ENCODE assay signal across 8 cellular contexts in genomic region chr19:4328243-4328990, GRCh38. TPM values are rescaled to one million over a fixed set of nuclear protein-coding genes. Genes with fewer than 3 reads are reported as not detected.
DNase-seq lines count a peak whose midpoint lies in the region; ATAC-seq, FAIRE-seq and TF ChIP-seq lines count a peak whose summit lies in the region.

No MANE protein-coding gene starts in this region.

- 1% methylated on average over 18 of the region's 49 CpGs; no CpG with 5 or more reads in 1 of the 2 experiments for WGBS in H1 (ENCODE audit: extremely low coverage in 1 of 2, insufficient coverage in 1 of 2, insufficient read length in 1 of 2, insufficient replicate concordance in 2 of 2, low coverage in 1 of 2, low lambda C conversion rate in 2 of 2, missing lambda C conversion rate in 1 of 2), 2 experiments

- no peaks in the 10 kb centered on the region for H3K79me1 ChIP-seq in H1 (ENCODE audit: low read depth, low read length)

- H3K36me3 ChIP-seq in H1 (ENCODE audit: control insufficient read depth in 2 of 4, insufficient read depth in 4 of 4, low read length in 3 of 4): peaks cover 0 to 5% (median 0%) of the 10 kb centered on the region in 4 experiments; a peak in 2 of 8 replicates

- H3K4me2 ChIP-seq in H1 (ENCODE audit: insufficient read depth in 1 of 2, low read depth in 2 of 2, low read length in 2 of 2): peak overlapping the region; percentile 88 to 95

- H4K5ac ChIP-seq in H1 (ENCODE audit: insufficient read length, low read depth, low read length): peak overlapping the region; percentile 97

- no peak overlapping the region for H2BK20ac ChIP-seq in H1 (ENCODE audit: low read length)

- peak overlapping the region; percentile 45; the same call in 1 of the 2 replicates for H4K8ac ChIP-seq in H1 (ENCODE audit: extremely low read depth, insufficient read depth, low read length)

- H2BK12ac ChIP-seq in H1 (ENCODE audit: low read depth, low read length): no peak overlapping the region

- FAIRE-seq in GM12891 (lab: Jason Lieb, UNC) (peak; percentile 97), H1 (lab: Jason Lieb, UNC) (no peak)

- H4K20me1 ChIP-seq in H1 (replicated peaks in 1 of 2; ENCODE audit: control insufficient read depth in 1 of 2, insufficient read depth in 2 of 2, low read length in 2 of 2): peaks cover 4 to 15% of the 10 kb centered on the region in 2 experiments

- no peaks in the 10 kb centered on the region for H3K79me2 ChIP-seq in H1 (ENCODE audit: control insufficient read depth in 1 of 2, insufficient read depth in 2 of 2, low read length in 2 of 2)

- peaks cover 12% of the 10 kb centered on the region; the same call in 1 of the 2 replicates for H3K23me2 ChIP-seq in H1 (ENCODE audit: low read depth, low read length)

- H3K27me3 ChIP-seq in H1 (replicated peaks in 1 of 4; ENCODE audit: control insufficient read depth in 3 of 4, extremely low read depth in 1 of 4, insufficient read depth in 3 of 4, low read length in 3 of 4): no peaks in the 10 kb centered on the region; a peak in 1 of 7 replicates

- TF ChIP-seq RAD21 in H1 (IDR thresholded peaks at IDR 0.05 in 1 of 2, conservative IDR thresholded peaks at IDR 0.05 in 1 of 2; ENCODE audit: low read depth in 2 of 2, low read length in 2 of 2): no peak

- H3K9me3 Mint-ChIP-seq in mesothelial cell of epicardium: no peaks in the 10 kb centered on the region

- H3K4me1 ChIP-seq in H1 (replicated peaks in 1 of 4; ENCODE audit: control insufficient read depth in 3 of 4, insufficient read depth in 4 of 4, low read length in 3 of 4): peaks cover 0 to 6% (median 3%) of the 10 kb centered on the region in 4 experiments; a peak in 5 of 7 replicates

- H3K18ac ChIP-seq in H1 (ENCODE audit: extremely low read depth, low read length): peak overlapping the region; percentile 87; the same call in 1 of the 2 replicates

- H3K4ac ChIP-seq in H1 (replicated peaks; ENCODE audit: insufficient read length, low read depth, low read length): no peak overlapping the region

- H2BK5ac ChIP-seq in H1 (ENCODE audit: low read depth, low read length): no peak overlapping the region; the same call in 1 of the 2 replicates

- no peak overlapping the region for H2BK15ac ChIP-seq in H1 (ENCODE audit: low read length)

- POLR2A ChIA-PET in H1 (lab: Charles Lee; ENCODE audit: partially characterized antibody): interaction anchor here (0.6 to 1.4 kb wide), 8 partner anchors 10 to 137 kb away, joined by 3 to 7 read pairs (median 3); partner anchors contain the start of genes FSD1, MPND and STAP2

- no peak overlapping the region for H3K23ac ChIP-seq in H1 (ENCODE audit: insufficient read length)

- H3K4me3 Mint-ChIP-seq in mesothelial cell of epicardium: peak overlapping the region; percentile 70

- peak overlapping the region; percentile 35; the same call in 1 of the 2 replicates for H2AFZ ChIP-seq in H1 (ENCODE audit: low read length)

- H3K4me1 Mint-ChIP-seq in mesothelial cell of epicardium: peaks cover 18% of the 10 kb centered on the region

- TF ChIP-seq CTCF in H1 (IDR thresholded peaks at IDR 0.05; ENCODE audit: control extremely low read depth in 1 of 3, insufficient read depth in 1 of 3, low read depth in 1 of 3, low read length in 3 of 3) (no peak), mesothelial cell of epicardium (IDR thresholded peaks at IDR 0.05; ENCODE audit: unreplicated experiment) (no peak)

- H2BK120ac ChIP-seq in H1 (replicated peaks; ENCODE audit: low read depth, low read length): no peak overlapping the region

- H3K4me3 ChIP-seq in H1 (ENCODE audit: extremely low read depth in 1 of 4, insufficient read depth in 2 of 4, low read depth in 3 of 4, low read length in 4 of 4): peak overlapping the region; percentile 70 to 80 (median 74)

- DNase-seq in GM12891 (ENCODE audit: insufficient read length, low spot score) (peak; percentile 94), NCI-H2227 treated with DMSO at 0.1 percent for 48 hours (lab: John Stamatoyannopoulos, UW) (peak; percentile 99), H1 (ENCODE audit: low read depth in 1 of 2, low spot score in 2 of 2) (peak; percentile 93 to 97), mesothelial cell of epicardium (ENCODE audit: low spot score in 2 of 2, unreplicated experiment in 2 of 2) (peak; percentile 96 to 98), LoVo (ENCODE audit: low spot score) (no peak)
- DNase-seq in activated CD8-positive, alpha-beta memory T cell treated with anti-CD3 and anti-CD28 coated beads for 24 hours: peak; percentile 98
- peak; percentile 97 for DNase-seq in stimulated activated CD8-positive, alpha-beta memory T cell treated with anti-CD3 and anti-CD28 coated beads, Interleukin-15, amount 100 ng/mL, for 1 hour (ENCODE audit: low read depth)

- peaks cover 9% of the 10 kb centered on the region for H3K36me3 Mint-ChIP-seq in mesothelial cell of epicardium

- H3K27ac ChIP-seq in H1 (ENCODE audit: low read depth, low read length): peak overlapping the region; percentile 60; the same call in 1 of the 2 replicates

- peak overlapping the region; percentile 44 for H4K91ac ChIP-seq in H1 (replicated peaks; ENCODE audit: insufficient read length, low read length)

- H3K56ac ChIP-seq in H1 (replicated peaks; ENCODE audit: insufficient read length, low read depth, low read length): peak overlapping the region; percentile 97

- CTCF ChIA-PET in H1 (lab: Charles Lee; ENCODE audit: partially characterized antibody): interaction anchor here (0.6 to 1.3 kb wide), 6 partner anchors 13 to 61 kb away, joined by 3 to 8 read pairs (median 4); partner anchors contain the start of gene MPND

- TF ChIP-seq POLR2A in GM12891 (IDR thresholded peaks at IDR 0.05; ENCODE audit: low read depth, low read length) (peak; percentile 19; the same call in 1 of the 2 replicates), H1 (IDR thresholded peaks at IDR 0.05; ENCODE audit: control extremely low read depth in 1 of 2, low read depth in 2 of 2, low read length in 2 of 2) (peak in 1 of 2 experiments; percentile 73; a peak in 1 of 3 replicates)

- H3K9me3 ChIP-seq in H1 (ENCODE audit: insufficient read depth in 2 of 2, low read depth in 1 of 2, low read length in 1 of 2): no peaks in the 10 kb centered on the region

- TF ChIP-seq EP300 in H1 (IDR thresholded peaks at IDR 0.05; ENCODE audit: borderline replicate concordance in 1 of 2, low read depth in 2 of 2, low read length in 2 of 2): no peak

- peak overlapping the region in 3 of 4 experiments; percentile 36 to 71 (median 63); a peak in 5 of 7 replicates for H3K9ac ChIP-seq in H1 (replicated peaks in 1 of 4; ENCODE audit: extremely low read depth in 1 of 4, low read depth in 3 of 4, low read length in 3 of 4)

- H3K27ac Mint-ChIP-seq in mesothelial cell of epicardium: peak overlapping the region; percentile 85

- no peak overlapping the region for H3K14ac ChIP-seq in H1 (ENCODE audit: insufficient read length)

- peak; percentile 85 for ATAC-seq in HG02759 (IDR thresholded peaks at IDR 0.05; ENCODE audit: unreplicated experiment)

- H3K27me3 Mint-ChIP-seq in mesothelial cell of epicardium (ENCODE audit: low read depth): peaks cover 8% of the 10 kb centered on the region

- no peak overlapping the region for H2AK5ac ChIP-seq in H1 (ENCODE audit: low read depth, low read length)

RNA-seq across cellular contexts. Expression of gene STAP2, which starts 10.2 kb away (rescaled TPM):
- polyA plus RNA-seq in GM12891 (2012; ENCODE audit: low read depth, missing spikeins): 6.7 TPM
- total RNA-seq in H1 (2021; fragmentation: NEBNext Ultra II Directional; extraction: Animal tissue kit (Norgen Biotek cat#: 25700)): 15.3 and 18.1 TPM in 2 replicates
- polyA plus RNA-seq in H1 (2011; rRNA removed): 33.6 and 37.3 TPM in 2 replicates
- 39.4 TPM for polyA plus RNA-seq in H1 (2011; cell fraction: cytosol; rRNA removed)
- polyA plus RNA-seq in H1 (2011; cell fraction: nucleus; rRNA removed): 33.5 TPM
- 21.5 to 32.2 TPM (median 25.1 TPM) in 4 replicates for polyA plus RNA-seq in H1 (2012, experiment 1 of 2)
- polyA plus RNA-seq in H1 (2012, experiment 2 of 2): 30.2 TPM
- 18.5 TPM for polyA plus RNA-seq in H1 (2013, experiment 1 of 2)
- 19.0 TPM for polyA plus RNA-seq in H1 (2013, experiment 2 of 2)
- 11.4 and 11.9 TPM in 2 replicates for polyA minus RNA-seq in H1 (2011; rRNA and poly(A)+ RNA removed)
- polyA minus RNA-seq in H1 (2011; cell fraction: cytosol; rRNA and poly(A)+ RNA removed): 12.0 TPM
- polyA minus RNA-seq in H1 (2011; cell fraction: nucleus; rRNA and poly(A)+ RNA removed): 8.0 TPM
- 74.0 to 79.4 TPM (median 75.3 TPM) in 3 replicates for total RNA-seq in mesothelial cell of epicardium

RNA-seq across cellular contexts. Expression of gene MPND, which starts 14.9 kb away (rescaled TPM):
- 14.6 TPM for polyA plus RNA-seq in GM12891 (2012; ENCODE audit: low read depth, missing spikeins)
- 24.2 and 27.7 TPM in 2 replicates for total RNA-seq in H1 (2021; fragmentation: NEBNext Ultra II Directional; extraction: Animal tissue kit (Norgen Biotek cat#: 25700))
- 22.9 and 31.6 TPM in 2 replicates for polyA plus RNA-seq in H1 (2011; rRNA removed)
- 25.7 TPM for polyA plus RNA-seq in H1 (2011; cell fraction: cytosol; rRNA removed)
- polyA plus RNA-seq in H1 (2011; cell fraction: nucleus; rRNA removed): 32.1 TPM
- polyA plus RNA-seq in H1 (2012, experiment 1 of 2): 15.1 to 38.3 TPM (median 35.6 TPM) in 4 replicates
- 21.6 TPM for polyA plus RNA-seq in H1 (2012, experiment 2 of 2)
- 15.0 TPM for polyA plus RNA-seq in H1 (2013, experiment 1 of 2)
- 12.4 TPM for polyA plus RNA-seq in H1 (2013, experiment 2 of 2)
- polyA minus RNA-seq in H1 (2011; rRNA and poly(A)+ RNA removed): 10.8 and 12.6 TPM in 2 replicates
- polyA minus RNA-seq in H1 (2011; cell fraction: cytosol; rRNA and poly(A)+ RNA removed): 13.0 TPM
- 15.3 TPM for polyA minus RNA-seq in H1 (2011; cell fraction: nucleus; rRNA and poly(A)+ RNA removed)
- total RNA-seq in mesothelial cell of epicardium: 34.6 to 42.4 TPM (median 42.2 TPM) in 3 replicates

RNA-seq across cellular contexts. Expression of gene FSD1, which starts 24.0 kb away (rescaled TPM):
- 0.87 TPM for polyA plus RNA-seq in GM12891 (2012; ENCODE audit: low read depth, missing spikeins)
- total RNA-seq in H1 (2021; fragmentation: NEBNext Ultra II Directional; extraction: Animal tissue kit (Norgen Biotek cat#: 25700)): 54.8 and 58.8 TPM in 2 replicates
- polyA plus RNA-seq in H1 (2011; rRNA removed): 181 and 194 TPM in 2 replicates
- polyA plus RNA-seq in H1 (2011; cell fraction: cytosol; rRNA removed): 135 TPM
- polyA plus RNA-seq in H1 (2011; cell fraction: nucleus; rRNA removed): 150 TPM
- 50.5 to 86.8 TPM (median 84.0 TPM) in 4 replicates for polyA plus RNA-seq in H1 (2012, experiment 1 of 2)
- 95.6 TPM for polyA plus RNA-seq in H1 (2012, experiment 2 of 2)
- 46.1 TPM for polyA plus RNA-seq in H1 (2013, experiment 1 of 2)
- polyA plus RNA-seq in H1 (2013, experiment 2 of 2): 42.6 TPM
- 26.0 and 38.0 TPM in 2 replicates for polyA minus RNA-seq in H1 (2011; rRNA and poly(A)+ RNA removed)
- polyA minus RNA-seq in H1 (2011; cell fraction: cytosol; rRNA and poly(A)+ RNA removed): 40.8 TPM
- polyA minus RNA-seq in H1 (2011; cell fraction: nucleus; rRNA and poly(A)+ RNA removed): 25.0 TPM
- total RNA-seq in mesothelial cell of epicardium: 16.4 to 17.7 TPM (median 17.1 TPM) in 3 replicates

RNA-seq across cellular contexts. Expression of gene TMIGD2, which starts 26.2 kb away (rescaled TPM):
- polyA plus RNA-seq in GM12891 (2012; ENCODE audit: low read depth, missing spikeins): 0.95 TPM
- total RNA-seq in H1 (2021; fragmentation: NEBNext Ultra II Directional; extraction: Animal tissue kit (Norgen Biotek cat#: 25700)): 0.38 and 0.41 TPM in 2 replicates
- polyA plus RNA-seq in H1 (2011; rRNA removed): 0.39 and 0.58 TPM in 2 replicates
- polyA plus RNA-seq in H1 (2011; cell fraction: cytosol; rRNA removed): 0.40 TPM
- polyA plus RNA-seq in H1 (2011; cell fraction: nucleus; rRNA removed): 0.17 TPM
- polyA plus RNA-seq in H1 (2012, experiment 1 of 2): 0.19 to 0.50 TPM (median 0.50 TPM) in 3 of 4 replicates, not detected in the other
- polyA plus RNA-seq in H1 (2012, experiment 2 of 2): 0.55 TPM
- polyA plus RNA-seq in H1 (2013, experiment 1 of 2): 1.1 TPM
- 1.1 TPM for polyA plus RNA-seq in H1 (2013, experiment 2 of 2)
- not detected in 2 replicates for polyA minus RNA-seq in H1 (2011; rRNA and poly(A)+ RNA removed)
- polyA minus RNA-seq in H1 (2011; cell fraction: cytosol; rRNA and poly(A)+ RNA removed): not detected
- polyA minus RNA-seq in H1 (2011; cell fraction: nucleus; rRNA and poly(A)+ RNA removed): not detected
- 0.29 TPM in 1 of 3 replicates, not detected in the others for total RNA-seq in mesothelial cell of epicardium

RNA-seq across cellular contexts. Expression of gene SHD, which starts 49.4 kb away (rescaled TPM):
- not detected for polyA plus RNA-seq in GM12891 (2012; ENCODE audit: low read depth, missing spikeins)
- total RNA-seq in H1 (2021; fragmentation: NEBNext Ultra II Directional; extraction: Animal tissue kit (Norgen Biotek cat#: 25700)): 5.8 and 7.3 TPM in 2 replicates
- polyA plus RNA-seq in H1 (2011; rRNA removed): 10.7 and 15.5 TPM in 2 replicates
- polyA plus RNA-seq in H1 (2011; cell fraction: cytosol; rRNA removed): 6.7 TPM
- polyA plus RNA-seq in H1 (2011; cell fraction: nucleus; rRNA removed): 29.9 TPM
- 3.0 to 7.8 TPM (median 5.7 TPM) in 4 replicates for polyA plus RNA-seq in H1 (2012, experiment 1 of 2)
- 15.8 TPM for polyA plus RNA-seq in H1 (2012, experiment 2 of 2)
- polyA plus RNA-seq in H1 (2013, experiment 1 of 2): 4.3 TPM
- polyA plus RNA-seq in H1 (2013, experiment 2 of 2): 4.3 TPM
- polyA minus RNA-seq in H1 (2011; rRNA and poly(A)+ RNA removed): 1.2 and 1.9 TPM in 2 replicates
- polyA minus RNA-seq in H1 (2011; cell fraction: cytosol; rRNA and poly(A)+ RNA removed): 2.8 TPM
- 3.5 TPM for polyA minus RNA-seq in H1 (2011; cell fraction: nucleus; rRNA and poly(A)+ RNA removed)
- total RNA-seq in mesothelial cell of epicardium: 3.2 to 4.8 TPM (median 4.0 TPM) in 3 replicates
